8 cellular contexts compared by ENCODE assay signal in genomic region chr1:53889304-53890298, GRCh38.
DNase-seq lines count a peak whose midpoint lies in the region; ATAC-seq, FAIRE-seq and TF ChIP-seq lines count a peak whose summit lies in the region.

TSS of gene YIPF1 (minus strand) at chr1:53889797. CDS start at chr1:53888937, 860 bp downstream.

- TF ChIP-seq CTCF in D721Med (IDR thresholded peaks at IDR 0.05; ENCODE audit: insufficient read depth, missing control alignments) (no peak), OCI-LY1 (IDR thresholded peaks at IDR 0.05; ENCODE audit: low read length) (no peak)

- peak within 1 kb of the TSS; percentile 90 for H3K4me2 ChIP-seq in OCI-LY1 (ENCODE audit: low read length)

- H3F3A ChIP-seq in OCI-LY1 (ENCODE audit: insufficient read depth, low read length), result no peaks in the 10 kb centered on the region

- no peaks in the 10 kb centered on the region for H3K27me3 ChIP-seq in HUES6 (ENCODE audit: control insufficient read depth, insufficient read depth, low read length)
- H3K27me3 ChIP-seq in OCI-LY1 (ENCODE audit: insufficient read depth, low read length), result no peaks in the 10 kb centered on the region

- DNase-seq in D721Med (ENCODE audit: insufficient read length, low spot score) (peak; percentile 82), activated T-cell treated with anti-CD3 and anti-CD28 coated beads for 24 hours (ENCODE audit: low read depth) (peak; percentile 82), epidermal melanocyte (ENCODE audit: insufficient read length, low spot score) (peak; percentile 82), middle frontal gyrus (ENCODE audit: extremely low spot score, low spot score) (peak; percentile 87)
- peak; percentile 70 to 71 for DNase-seq in stimulated activated CD8-positive, alpha-beta memory T cell treated with anti-CD3 and anti-CD28 coated beads, Interleukin-2, amount 100 ng/mL, for 1 hour (ENCODE audit: low read depth in 2 of 2)

- H3K4me3 ChIP-seq in HUES6 (ENCODE audit: low read depth, low read length), result peak within 1 kb of the TSS; percentile 87
- peak within 1 kb of the TSS; percentile 87 for H3K4me3 ChIP-seq in OCI-LY1 (ENCODE audit: low read depth, low read length, poor library complexity, severe bottlenecking)

- H3K9me2 ChIP-seq in OCI-LY1 (ENCODE audit: low read depth, low read length), result no peaks in the 10 kb centered on the region

- no peaks in the 10 kb centered on the region for H3K79me2 ChIP-seq in OCI-LY1 (ENCODE audit: insufficient read depth, low read length)

- peaks cover 8% of the 10 kb centered on the region for H3K36me3 ChIP-seq in HUES6 (ENCODE audit: control insufficient read depth, insufficient read depth, low read length)
- H3K36me3 ChIP-seq in OCI-LY1 (ENCODE audit: insufficient read depth, low read length), result peaks cover 13% of the 10 kb centered on the region; the same call in 1 of the 2 replicates

- peak within 1 kb of the TSS; percentile 76 for H2AFZ ChIP-seq in OCI-LY1 (ENCODE audit: low read length)

- peaks cover 7% of the 10 kb centered on the region for H3K4me1 ChIP-seq in HUES6 (ENCODE audit: control insufficient read depth, insufficient read depth, low read length)
- H3K4me1 ChIP-seq in OCI-LY1 (ENCODE audit: insufficient read depth, low read length, severe bottlenecking), result peaks cover 25% of the 10 kb centered on the region

- H3K9me3 ChIP-seq in HUES6 (ENCODE audit: control insufficient read depth, insufficient read depth, low read depth, low read length) (no peaks in the 10 kb centered on the region), OCI-LY1 (ENCODE audit: low read length) (no peaks in the 10 kb centered on the region)

- ATAC-seq in GM21423 (IDR thresholded peaks at IDR 0.05; ENCODE audit: unreplicated experiment), result peak; percentile 85

- no peaks in the 10 kb centered on the region for H4K20me1 ChIP-seq in OCI-LY1 (ENCODE audit: insufficient read depth, low read length)

- no peak within 1 kb of the TSS for H3K27ac ChIP-seq in HUES6 (ENCODE audit: low read depth, low read length)
- peak within 1 kb of the TSS; percentile 11 for H3K27ac ChIP-seq in OCI-LY1 (ENCODE audit: low read depth, low read length, poor library complexity, severe bottlenecking)

- FAIRE-seq in D721Med (lab: Jason Lieb, UNC), result no peak

- H3K9ac ChIP-seq in HUES6 (ENCODE audit: low read length) (peak within 1 kb of the TSS; percentile 55), OCI-LY1 (ENCODE audit: low read length) (peak within 1 kb of the TSS; percentile 79)
